Comparison of ENCODE assay signal across 19 cellular contexts in genomic region chr1:161676441-161676840, GRCh38. TPM values are rescaled to one million over a fixed set of nuclear protein-coding genes. Genes with fewer than 3 reads are reported as not detected.
DNase-seq lines count a peak whose midpoint lies in the region; TF ChIP-seq lines count a peak whose summit lies in the region.
"Had no signal": no experiment of that assay in that cellular context is flagged by ENCODE, and none has a peak within 500 bp of the region (broad histone marks: within the 10 kb centered on the region; RNA-seq: fewer than 3 reads in every experiment).

No MANE protein-coding gene starts in this region.

- CTCF ChIA-PET in RWPE1 (lab: Yijun Ruan, JAX): no interaction called here

- no peak overlapping the region for H3K27ac ChIP-seq in RWPE1
- H3K27ac ChIP-seq: BLaER1 treated with 17β-estradiol and CSF1 and Interleukin-3, amounts not matched to agents 10 nM and 100 nM had no signal

- TF ChIP-seq CTCF in RWPE1 (conservative IDR thresholded peaks at IDR 0.05; ENCODE audit: low read depth): no peak

- peak; percentile 97 for DNase-seq in SK-MEL-5 (ENCODE audit: low read depth, low spot score)
- peak; percentile 67 for DNase-seq in globus pallidus (ENCODE audit: low spot score)
- peak; percentile 85 for DNase-seq in pons (ENCODE audit: low spot score)
- DNase-seq in NCI-H1105 (lab: John Stamatoyannopoulos, UW): no peak
- no peak for DNase-seq in AG08396 (ENCODE audit: low spot score)
- no peak for DNase-seq in activated naive CD4-positive, alpha-beta T cell treated with anti-CD3 and anti-CD28 coated beads, Interleukin-2, amount 50 U/mL, for 16 hours
- no peak for DNase-seq in RWPE1 (ENCODE audit: low spot score)
- DNase-seq: CD4-positive, alpha-beta memory T cell; DND-41; KG1; MV-4-11; NCI-H1694; NCI-H446; NCI-H526; SHP77; SK-N-SH had no signal

- in situ Hi-C loops in SK-MEL-5 (cut with HindIII; ENCODE audit: low pct_unique_long_range_greater_than_20kb, low sequenced_read_pairs): no loop called here

- POLR2A ChIA-PET in RWPE1 (lab: Yijun Ruan, JAX; ENCODE audit: low non-redundant PET): no interaction called here

RNA-seq across cellular contexts. Expression of gene FCGR2B, which starts 13.5 kb away (rescaled TPM):
- 1.1 and 1.3 TPM in 2 replicates for total RNA-seq in SK-MEL-5 (2014; rRNA removed; shearing (Covaris generic))
- 1.0 and 1.7 TPM in 2 replicates for polyA plus RNA-seq in SK-MEL-5 (2015; cell fraction: cytosol; rRNA removed)
- polyA plus RNA-seq in SK-MEL-5 (2015; cell fraction: nucleus; rRNA removed): 2.0 and 2.9 TPM in 2 replicates

RNA-seq across cellular contexts. Expression of gene FCRLA, which starts 30.6 kb away (rescaled TPM):
- total RNA-seq in SK-MEL-5 (2014; rRNA removed; shearing (Covaris generic)): 359 and 397 TPM in 2 replicates
- polyA plus RNA-seq in SK-MEL-5 (2015; cell fraction: cytosol; rRNA removed): 362 and 380 TPM in 2 replicates
- 80.9 and 86.9 TPM in 2 replicates for polyA plus RNA-seq in SK-MEL-5 (2015; cell fraction: nucleus; rRNA removed)
- total RNA-seq: CD4-positive, alpha-beta memory T cell had no signal

RNA-seq across cellular contexts. Expression of gene FCRLB, which starts 44.9 kb away (rescaled TPM):
- total RNA-seq in SK-MEL-5 (2014; rRNA removed; shearing (Covaris generic)): 6.0 and 7.3 TPM in 2 replicates
- 9.4 and 9.8 TPM in 2 replicates for polyA plus RNA-seq in SK-MEL-5 (2015; cell fraction: cytosol; rRNA removed)
- polyA plus RNA-seq in SK-MEL-5 (2015; cell fraction: nucleus; rRNA removed): 4.1 and 5.3 TPM in 2 replicates

RNA-seq across cellular contexts. Expression of gene FCGR3B, which starts 45.5 kb away (rescaled TPM):
- not detected in 2 replicates for total RNA-seq in SK-MEL-5 (2014; rRNA removed; shearing (Covaris generic))
- not detected in 2 replicates for polyA plus RNA-seq in SK-MEL-5 (2015; cell fraction: cytosol; rRNA removed)
- not detected in 2 replicates for polyA plus RNA-seq in SK-MEL-5 (2015; cell fraction: nucleus; rRNA removed)
- total RNA-seq: CD4-positive, alpha-beta memory T cell; GM12878; OCI-LY7 had no signal
- polyA plus RNA-seq: CD4-positive, alpha-beta memory T cell; GM12878; SK-N-SH had no signal

Comparison
In these comparisons a context has a peak if more than half of its experiments do, and no peak if none do; other contexts are left out.
1. DNase-seq: peak in SK-MEL-5 (single experiment), globus pallidus (single experiment) and pons (single experiment); none in NCI-H1105 (single experiment), AG08396 (single experiment), activated naive CD4-positive, alpha-beta T cell treated with anti-CD3 and anti-CD28 coated beads, Interleukin-2, amount 50 U/mL, for 16 hours (single experiment) and RWPE1 (single experiment).